ENCODE assay signal across 1 cellular context in the genomic region with DNA sequence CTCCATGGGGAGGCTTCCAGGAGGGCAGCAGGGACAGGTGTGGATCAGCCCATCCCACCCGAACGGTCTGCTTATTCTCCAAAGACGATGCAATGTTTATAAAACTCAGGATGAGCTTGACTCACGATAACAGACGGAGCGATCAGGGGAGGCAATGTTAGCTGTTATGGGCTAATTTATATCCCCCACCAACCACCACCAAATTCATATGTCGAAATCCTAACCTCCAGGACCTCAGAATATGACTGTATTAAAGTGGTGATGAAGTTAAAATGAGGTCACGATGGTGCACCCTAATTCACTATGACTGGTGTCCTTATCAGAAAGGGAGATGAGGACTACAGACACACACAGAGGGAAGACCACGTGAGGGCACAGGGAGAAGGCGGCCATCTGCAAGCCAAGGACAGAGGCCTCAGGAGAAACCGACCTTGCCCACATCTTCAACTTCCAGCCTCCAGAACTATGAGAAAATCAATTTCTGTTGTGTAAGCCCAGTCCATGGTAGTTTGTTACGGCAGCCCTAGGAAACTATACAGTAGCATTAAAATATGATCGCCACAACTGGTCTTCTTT.
TF ChIP-seq lines count a peak whose summit lies in the region.

No MANE protein-coding gene starts in this region.

TF ChIP-seq in K562, 482 proteins besides CTCF, POLR2A, EP300 and RAD21 (continued from another document):
- TF ChIP-seq ZNF121 (CRISPR knock-in tag; conservative IDR thresholded peaks at IDR 0.05): no peak
- no peak; the same call in 1 of the 2 replicates for TF ChIP-seq CEBPG (CRISPR knock-in tag; IDR thresholded peaks at IDR 0.05)
- TF ChIP-seq CEBPG (tag; conservative IDR thresholded peaks at IDR 0.05 in 1 of 2, IDR thresholded peaks at IDR 0.05 in 1 of 2): peak in 1 of 2 experiments; percentile 44; a peak in 1 of 4 replicates
- peak; percentile 36; the same call in 1 of the 2 replicates for TF ChIP-seq L3MBTL2 (IDR thresholded peaks at IDR 0.05)
- TF ChIP-seq, protein P1, sequence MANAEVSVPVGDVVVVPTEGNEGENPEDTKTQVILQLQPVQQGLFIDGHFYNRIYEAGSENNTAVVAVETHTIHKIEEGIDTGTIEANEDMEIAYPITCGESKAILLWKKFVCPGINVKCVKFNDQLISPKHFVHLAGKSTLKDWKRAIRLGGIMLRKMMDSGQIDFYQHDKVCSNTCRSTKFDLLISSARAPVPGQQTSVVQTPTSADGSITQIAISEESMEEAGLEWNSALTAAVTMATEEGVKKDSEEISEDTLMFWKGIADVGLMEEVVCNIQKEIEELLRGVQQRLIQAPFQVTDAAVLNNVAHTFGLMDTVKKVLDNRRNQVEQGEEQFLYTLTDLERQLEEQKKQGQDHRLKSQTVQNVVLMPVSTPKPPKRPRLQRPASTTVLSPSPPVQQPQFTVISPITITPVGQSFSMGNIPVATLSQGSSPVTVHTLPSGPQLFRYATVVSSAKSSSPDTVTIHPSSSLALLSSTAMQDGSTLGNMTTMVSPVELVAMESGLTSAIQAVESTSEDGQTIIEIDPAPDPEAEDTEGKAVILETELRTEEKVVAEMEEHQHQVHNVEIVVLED (CRISPR knock-in tag; IDR thresholded peaks at IDR 0.05): no peak
- TF ChIP-seq RHOXF2B (CRISPR knock-in tag; conservative IDR thresholded peaks at IDR 0.05): no peak
- TF ChIP-seq, protein P2, sequence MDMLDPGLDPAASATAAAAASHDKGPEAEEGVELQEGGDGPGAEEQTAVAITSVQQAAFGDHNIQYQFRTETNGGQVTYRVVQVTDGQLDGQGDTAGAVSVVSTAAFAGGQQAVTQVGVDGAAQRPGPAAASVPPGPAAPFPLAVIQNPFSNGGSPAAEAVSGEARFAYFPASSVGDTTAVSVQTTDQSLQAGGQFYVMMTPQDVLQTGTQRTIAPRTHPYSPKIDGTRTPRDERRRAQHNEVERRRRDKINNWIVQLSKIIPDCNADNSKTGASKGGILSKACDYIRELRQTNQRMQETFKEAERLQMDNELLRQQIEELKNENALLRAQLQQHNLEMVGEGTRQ (CRISPR knock-in tag; IDR thresholded peaks at IDR 0.05): peak; percentile 60
- no peak for TF ChIP-seq NR4A1 (CRISPR knock-in tag; IDR thresholded peaks at IDR 0.05)
- peak; percentile 42; the same call in 1 of the 2 replicates for TF ChIP-seq NR4A1 (tag; IDR thresholded peaks at IDR 0.05)
- no peak for TF ChIP-seq RBM14 (IDR thresholded peaks at IDR 0.05; ENCODE audit: borderline replicate concordance, insufficient read depth, low read depth, low read length)
- TF ChIP-seq NFRKB (IDR thresholded peaks at IDR 0.05; ENCODE audit: low read depth): no peak
- TF ChIP-seq ZNF143 (CRISPR knock-in tag; IDR thresholded peaks at IDR 0.05): no peak
- no peak for TF ChIP-seq ZBTB7A (IDR thresholded peaks at IDR 0.05; ENCODE audit: borderline replicate concordance, control insufficient read depth, low read depth, low read length)
- TF ChIP-seq, protein P3, sequence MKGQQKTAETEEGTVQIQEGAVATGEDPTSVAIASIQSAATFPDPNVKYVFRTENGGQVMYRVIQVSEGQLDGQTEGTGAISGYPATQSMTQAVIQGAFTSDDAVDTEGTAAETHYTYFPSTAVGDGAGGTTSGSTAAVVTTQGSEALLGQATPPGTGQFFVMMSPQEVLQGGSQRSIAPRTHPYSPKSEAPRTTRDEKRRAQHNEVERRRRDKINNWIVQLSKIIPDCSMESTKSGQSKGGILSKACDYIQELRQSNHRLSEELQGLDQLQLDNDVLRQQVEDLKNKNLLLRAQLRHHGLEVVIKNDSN (CRISPR knock-in tag; IDR thresholded peaks at IDR 0.05): peak; percentile 64; the same call in 1 of the 2 replicates
- TF ChIP-seq RAD51 (IDR thresholded peaks at IDR 0.05; ENCODE audit: borderline replicate concordance, low read depth): peak; percentile 45; the same call in 1 of the 2 replicates
- peak; percentile 66 for TF ChIP-seq CEBPB (tag; IDR thresholded peaks at IDR 0.05)
- TF ChIP-seq, protein P4, sequence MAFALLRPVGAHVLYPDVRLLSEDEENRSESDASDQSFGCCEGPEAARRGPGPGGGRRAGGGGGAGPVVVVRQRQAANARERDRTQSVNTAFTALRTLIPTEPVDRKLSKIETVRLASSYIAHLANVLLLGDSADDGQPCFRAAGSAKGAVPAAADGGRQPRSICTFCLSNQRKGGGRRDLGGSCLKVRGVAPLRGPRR (CRISPR knock-in tag; IDR thresholded peaks at IDR 0.05): 0 out of 2 replicates have a peak, but pooled peaks have one; percentile 27
- no peak for TF ChIP-seq ZNF212 (CRISPR knock-in tag; IDR thresholded peaks at IDR 0.05)
- TF ChIP-seq SMAD4 (CRISPR knock-in tag; conservative IDR thresholded peaks at IDR 0.05): peak; percentile 34; the same call in 1 of the 2 replicates
- TF ChIP-seq, protein P5, sequence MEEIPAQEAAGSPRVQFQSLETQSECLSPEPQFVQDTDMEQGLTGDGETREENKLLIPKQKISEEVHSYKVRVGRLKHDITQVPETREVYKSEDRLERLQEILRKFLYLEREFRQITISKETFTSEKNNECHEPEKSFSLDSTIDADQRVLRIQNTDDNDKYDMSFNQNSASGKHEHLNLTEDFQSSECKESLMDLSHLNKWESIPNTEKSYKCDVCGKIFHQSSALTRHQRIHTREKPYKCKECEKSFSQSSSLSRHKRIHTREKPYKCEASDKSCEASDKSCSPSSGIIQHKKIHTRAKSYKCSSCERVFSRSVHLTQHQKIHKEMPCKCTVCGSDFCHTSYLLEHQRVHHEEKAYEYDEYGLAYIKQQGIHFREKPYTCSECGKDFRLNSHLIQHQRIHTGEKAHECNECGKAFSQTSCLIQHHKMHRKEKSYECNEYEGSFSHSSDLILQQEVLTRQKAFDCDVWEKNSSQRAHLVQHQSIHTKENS (CRISPR knock-in tag; IDR thresholded peaks at IDR 0.05): no peak
- no peak for TF ChIP-seq ZNF263 (CRISPR knock-in tag; IDR thresholded peaks at IDR 0.05; ENCODE audit: borderline replicate concordance)
- 0 out of 2 replicates have a peak, but pooled peaks have one; percentile 12 for TF ChIP-seq DMBX1 (CRISPR knock-in tag; IDR thresholded peaks at IDR 0.05; ENCODE audit: borderline replicate concordance)
- TF ChIP-seq, protein P6, sequence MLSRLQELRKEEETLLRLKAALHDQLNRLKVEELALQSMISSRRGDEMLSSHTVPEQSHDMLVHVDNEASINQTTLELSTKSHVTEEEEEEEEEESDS (CRISPR knock-in tag; IDR thresholded peaks at IDR 0.05): no peak
- TF ChIP-seq, protein P7, sequence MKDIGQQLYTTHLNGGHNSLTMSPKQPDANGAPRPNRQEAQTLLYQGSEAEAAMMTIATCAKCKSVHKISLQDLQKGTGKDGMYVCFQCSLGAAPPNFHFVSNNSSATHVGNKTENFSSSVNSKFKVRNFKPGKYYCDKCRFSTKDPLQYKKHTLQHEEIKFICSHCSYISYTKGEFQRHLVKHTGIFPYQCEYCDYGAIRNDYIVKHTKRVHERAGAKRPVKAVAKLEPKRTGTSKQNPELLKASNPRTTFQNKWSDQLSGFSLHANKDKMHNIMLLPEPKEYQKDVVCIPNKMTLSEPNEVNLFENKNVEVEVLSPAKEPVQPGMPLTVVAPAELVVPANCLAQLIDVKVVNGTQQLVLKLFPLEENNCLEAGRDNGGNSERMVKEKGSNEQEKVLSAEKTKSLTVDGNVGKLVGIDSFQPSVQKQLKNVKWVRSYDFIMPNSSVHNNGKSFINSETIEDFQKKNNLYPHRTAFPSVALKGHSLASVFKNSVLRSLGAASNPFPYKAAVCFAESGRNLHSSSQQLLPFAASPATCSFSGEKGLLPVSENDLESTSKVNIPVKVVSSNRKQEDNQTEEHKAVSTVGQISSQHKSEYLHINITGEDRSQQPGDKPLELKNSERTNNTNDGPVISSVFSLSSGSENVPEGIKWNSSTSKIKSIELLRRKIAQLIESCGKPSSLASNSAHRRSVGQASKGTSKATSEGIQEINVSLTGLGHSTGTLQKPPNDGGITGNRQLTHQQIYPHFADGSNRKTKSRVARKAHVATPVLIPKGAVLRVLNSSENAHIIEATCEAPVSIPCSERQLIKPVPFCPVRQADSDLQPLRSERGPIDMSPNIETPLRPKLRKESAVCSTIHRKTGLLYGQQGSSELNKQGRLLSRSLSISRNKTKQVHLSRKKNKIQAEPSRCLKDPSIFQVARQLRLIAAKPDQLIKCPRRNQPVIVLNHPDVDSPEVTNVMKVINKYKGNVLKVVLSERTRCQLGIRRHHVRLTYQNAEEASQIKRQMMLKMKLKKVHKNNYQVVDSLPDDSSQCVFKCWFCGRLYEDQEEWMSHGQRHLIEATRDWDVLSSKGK (CRISPR knock-in tag; IDR thresholded peaks at IDR 0.05): no peak
